ENCODE assay signal across 11 cellular contexts in genomic region chr1:187621961-187622360, GRCh38.
DNase-seq lines count a peak whose midpoint lies in the region; ATAC-seq lines count a peak whose summit lies in the region.
"Had no signal": no experiment of that assay in that cellular context is flagged by ENCODE, and none has a peak within 500 bp of the region (broad histone marks: within the 10 kb centered on the region; RNA-seq: fewer than 3 reads in every experiment).

No MANE protein-coding gene starts in this region.

- no peak overlapping the region for H3K4me3 Mint-ChIP-seq in activated T-helper 1 cell treated with anti-CD3 and anti-CD28 coated beads, Interleukin-12 subunit alpha, Interleukin-12 subunit beta, Interleukin-2, Interleukin-4 antibody, amounts not matched to agents 30 ng/mL and 10 ng/mL and 1 ng/mL, durations not matched to agents 14 hours and 24 hours and 36 hours
- H3K4me3 Mint-ChIP-seq: nephron progenitor cell had no signal

- H3K27me3 Mint-ChIP-seq in activated T-helper 1 cell treated with anti-CD3 and anti-CD28 coated beads, Interleukin-12 subunit alpha, Interleukin-12 subunit beta, Interleukin-2, Interleukin-4 antibody, amounts not matched to agents 30 ng/mL and 10 ng/mL and 1 ng/mL, durations not matched to agents 14 hours and 24 hours and 36 hours (ENCODE audit: insufficient read depth), result no peaks in the 10 kb centered on the region

- DNase-seq in MG63 (peak; percentile 35), SKM-1 (lab: John Stamatoyannopoulos, UW; ENCODE audit: unreplicated experiment) (peak; percentile 82), pons (ENCODE audit: low spot score) (peak; percentile 16)
- no peak for DNase-seq in effector memory CD4-positive, alpha-beta T cell
- no peak for DNase-seq in activated T-helper 1 cell treated with anti-CD3 and anti-CD28 coated beads, Interleukin-12 subunit alpha, Interleukin-12 subunit beta, Interleukin-2, Interleukin-4 antibody, amounts not matched to agents 30 ng/mL and 10 ng/mL and 1 ng/mL, durations not matched to agents 14 hours and 24 hours and 36 hours (ENCODE audit: low spot score)
- DNase-seq: activated CD4-positive, alpha-beta T cell treated with anti-CD3 and anti-CD28 coated beads, Interleukin-2, amount 50 U/mL, for 4 hours; activated gamma-delta T cell treated with Interleukin-2 at 50 U/mL for 16 hours; cortex of kidney; nephron progenitor cell had no signal

- peaks cover 6% of the 10 kb centered on the region for H3K9me3 Mint-ChIP-seq in activated T-helper 1 cell treated with anti-CD3 and anti-CD28 coated beads, Interleukin-12 subunit alpha, Interleukin-12 subunit beta, Interleukin-2, Interleukin-4 antibody, amounts not matched to agents 30 ng/mL and 10 ng/mL and 1 ng/mL, durations not matched to agents 14 hours and 24 hours and 36 hours

- no peaks in the 10 kb centered on the region for H3K4me1 Mint-ChIP-seq in activated T-helper 1 cell treated with anti-CD3 and anti-CD28 coated beads, Interleukin-12 subunit alpha, Interleukin-12 subunit beta, Interleukin-2, Interleukin-4 antibody, amounts not matched to agents 30 ng/mL and 10 ng/mL and 1 ng/mL, durations not matched to agents 14 hours and 24 hours and 36 hours (ENCODE audit: low read depth)
- H3K4me1 Mint-ChIP-seq: nephron progenitor cell had no signal

- no peaks in the 10 kb centered on the region for H3K36me3 Mint-ChIP-seq in activated T-helper 1 cell treated with anti-CD3 and anti-CD28 coated beads, Interleukin-12 subunit alpha, Interleukin-12 subunit beta, Interleukin-2, Interleukin-4 antibody, amounts not matched to agents 30 ng/mL and 10 ng/mL and 1 ng/mL, durations not matched to agents 14 hours and 24 hours and 36 hours (ENCODE audit: low read depth)

- no peak overlapping the region for H3K4me3 ChIP-seq in MG63
- no peak overlapping the region for H3K4me3 ChIP-seq in effector memory CD4-positive, alpha-beta T cell (ENCODE audit: insufficient read depth, low read depth, low read length, poor library complexity, severe bottlenecking)

- H3K36me3 ChIP-seq in MG63, result no peaks in the 10 kb centered on the region
- no peaks in the 10 kb centered on the region for H3K36me3 ChIP-seq in effector memory CD4-positive, alpha-beta T cell (ENCODE audit: control insufficient read depth, insufficient read depth, low read length)

- H3K27ac ChIP-seq in effector memory CD4-positive, alpha-beta T cell (ENCODE audit: insufficient read depth, low read length, poor library complexity, severe bottlenecking), result no peak overlapping the region

- no peaks in the 10 kb centered on the region for H3K4me1 ChIP-seq in effector memory CD4-positive, alpha-beta T cell (ENCODE audit: control insufficient read depth, insufficient read depth, low read length, poor library complexity, severe bottlenecking)

- intact Hi-C loops in activated T-helper 1 cell treated with anti-CD3 and anti-CD28 coated beads, Interleukin-12 subunit alpha, Interleukin-12 subunit beta, Interleukin-2, Interleukin-4 antibody, amounts not matched to agents 30 ng/mL and 10 ng/mL and 1 ng/mL, durations not matched to agents 14 hours and 24 hours and 36 hours (cut with micrococcal nuclease), result no loop called here

- no peak overlapping the region for H3K27ac Mint-ChIP-seq in activated T-helper 1 cell treated with anti-CD3 and anti-CD28 coated beads, Interleukin-12 subunit alpha, Interleukin-12 subunit beta, Interleukin-2, Interleukin-4 antibody, amounts not matched to agents 30 ng/mL and 10 ng/mL and 1 ng/mL, durations not matched to agents 14 hours and 24 hours and 36 hours
- H3K27ac Mint-ChIP-seq: nephron progenitor cell had no signal

- peak; percentile 68 for ATAC-seq in GM21360 (IDR thresholded peaks at IDR 0.05; ENCODE audit: unreplicated experiment)
- ATAC-seq in HG03135 (IDR thresholded peaks at IDR 0.05; ENCODE audit: unreplicated experiment), result no peak

- H3K9me3 ChIP-seq in MG63, result no peaks in the 10 kb centered on the region; the same call in 1 of the 2 replicates
- H3K9me3 ChIP-seq in effector memory CD4-positive, alpha-beta T cell (ENCODE audit: control insufficient read depth, low read length), result no peaks in the 10 kb centered on the region

- H3K27me3 ChIP-seq in MG63, result no peaks in the 10 kb centered on the region
- H3K27me3 ChIP-seq in effector memory CD4-positive, alpha-beta T cell (replicated peaks; ENCODE audit: control insufficient read depth, insufficient read depth, low read length, poor library complexity, severe bottlenecking), result no peaks in the 10 kb centered on the region

Comparison
In these comparisons a context has a peak if more than half of its experiments do, and no peak if none do; other contexts are left out.
1. DNase-seq: peak in MG63 (single experiment), SKM-1 (single experiment) and pons (single experiment); none in effector memory CD4-positive, alpha-beta T cell (0 of 3) and activated T-helper 1 cell treated with anti-CD3 and anti-CD28 coated beads, Interleukin-12 subunit alpha, Interleukin-12 subunit beta, Interleukin-2, Interleukin-4 antibody, amounts not matched to agents 30 ng/mL and 10 ng/mL and 1 ng/mL, durations not matched to agents 14 hours and 24 hours and 36 hours (single experiment).